Comparison of ENCODE assay signal across 1 cellular context in genomic region chr1:152168535-152168868, GRCh38.
TF ChIP-seq lines count a peak whose summit lies in the region.

No MANE protein-coding gene starts in this region.

TF ChIP-seq in GM23338, 12 proteins besides CTCF, POLR2A, EP300 and RAD21:
- TF ChIP-seq ZNF462 (CRISPR knock-in tag; IDR thresholded peaks at IDR 0.05), result no peak
- no peak for TF ChIP-seq REST (IDR thresholded peaks at IDR 0.05; ENCODE audit: unreplicated experiment)
- no peak for TF ChIP-seq EZH2phosphoT487 (IDR thresholded peaks at IDR 0.05; ENCODE audit: unreplicated experiment)
- TF ChIP-seq NANOG (IDR thresholded peaks at IDR 0.05; ENCODE audit: borderline replicate concordance), result no peak
- TF ChIP-seq CREB1 (CRISPR knock-in tag; IDR thresholded peaks at IDR 0.05; ENCODE audit: low read depth), result no peak
- TF ChIP-seq EZH2 (IDR thresholded peaks at IDR 0.05; ENCODE audit: low read depth, unreplicated experiment), result no peak
- TF ChIP-seq ZNF331 (CRISPR knock-in tag; IDR thresholded peaks at IDR 0.05; ENCODE audit: low read depth), result no peak
- no peak for TF ChIP-seq POLR2AphosphoS5 (IDR thresholded peaks at IDR 0.05; ENCODE audit: low read depth)
- no peak for TF ChIP-seq ETS1 (IDR thresholded peaks at IDR 0.05)
- TF ChIP-seq ZNF114 (CRISPR knock-in tag; IDR thresholded peaks at IDR 0.05), result no peak
- TF ChIP-seq JUNB (IDR thresholded peaks at IDR 0.05; ENCODE audit: unreplicated experiment), result no peak
- TF ChIP-seq STAT1 (IDR thresholded peaks at IDR 0.05; ENCODE audit: unreplicated experiment), result no peak
